Comparison of ENCODE assay signal across 8 cellular contexts in genomic region chr12:80269953-80270552, GRCh38.
A peak's percentile ranks its signal among the peaks of the same experiment; 100 is the strongest.
DNase-seq lines count a peak whose midpoint lies in the region; ATAC-seq, FAIRE-seq and TF ChIP-seq lines count a peak whose summit lies in the region.

No MANE protein-coding gene starts in this region.

- no peak overlapping the region for H3K27ac ChIP-seq in CD4-positive, alpha-beta memory T cell (ENCODE audit: low read depth, low read length)
- no peak overlapping the region for H3K27ac ChIP-seq in sigmoid colon

- DNase-seq in CD4-positive, alpha-beta memory T cell: peak in 3 of 5 donors; percentile 8 to 13 (median 12)
- DNase-seq in Right ventricle myocardium superior: no peak
- no peak for DNase-seq in sigmoid colon
- DNase-seq in activated gamma-delta T cell treated with Interleukin-2 at 50 U/mL for 16 hours: no peak

- H3F3A ChIP-seq in Loucy (ENCODE audit: low read depth): no peaks in the 10 kb centered on the region

- H3K79me2 ChIP-seq in Loucy (ENCODE audit: insufficient read depth, low read length): no peaks in the 10 kb centered on the region

- peaks cover 1 to 2% of the 10 kb centered on the region in 2 donors for H3K27me3 Mint-ChIP-seq in CD4-positive, alpha-beta memory T cell

- no peak overlapping the region for H3K4me3 ChIP-seq in CD4-positive, alpha-beta memory T cell (ENCODE audit: low read length in 2 of 2)
- H3K4me3 ChIP-seq in Loucy (ENCODE audit: low read length, poor library complexity, severe bottlenecking) (no peak overlapping the region), sigmoid colon (peak overlapping the region in 1 of 4 donors; percentile 1)

- H3K9me3 ChIP-seq in CD4-positive, alpha-beta memory T cell (ENCODE audit: control insufficient read depth in 1 of 2, low read length in 2 of 2): no peaks in the 10 kb centered on the region
- H3K9me3 ChIP-seq in Loucy (ENCODE audit: insufficient read depth, low read depth, low read length) (no peaks in the 10 kb centered on the region), sigmoid colon (no peaks in the 10 kb centered on the region)

- 25 to 28% methylated on average over 4 of the region's 4 CpGs for WGBS in sigmoid colon, 2 donors

- POLR2A ChIA-PET in CD4-positive, alpha-beta memory T cell (lab: Charles Lee; ENCODE audit: partially characterized antibody): interaction anchor here (0.6 kb wide), 1 partner anchor 335 kb away, joined by 3 read pairs; the partner anchor contains the start of gene PPP1R12A

- no peaks in the 10 kb centered on the region for H3K36me3 Mint-ChIP-seq in CD4-positive, alpha-beta memory T cell

- TF ChIP-seq CTCF in Loucy (conservative IDR thresholded peaks at IDR 0.05; ENCODE audit: low read length) (peak; percentile 80), sigmoid colon (IDR thresholded peaks at IDR 0.05) (peak; percentile 19 to 63 (median 47))

- FAIRE-seq in TTC549 (lab: Jason Lieb, UNC): peak; percentile 13

- no peaks in the 10 kb centered on the region for H4K20me1 ChIP-seq in Loucy (ENCODE audit: insufficient read depth, low read length, poor library complexity, severe bottlenecking)

- TF ChIP-seq POLR2A in sigmoid colon (IDR thresholded peaks at IDR 0.05): no peak

- no peaks in the 10 kb centered on the region for H3K4me1 Mint-ChIP-seq in CD4-positive, alpha-beta memory T cell

- no peaks in the 10 kb centered on the region for H3K4me1 ChIP-seq in CD4-positive, alpha-beta memory T cell (ENCODE audit: insufficient read depth, low read length)
- H3K4me1 ChIP-seq in Loucy (ENCODE audit: insufficient read depth, low read length, poor library complexity, severe bottlenecking) (no peaks in the 10 kb centered on the region), sigmoid colon (peaks cover 0 to 9% (median 7%) of the 10 kb centered on the region in 4 donors)

- no peak overlapping the region for H3K27ac Mint-ChIP-seq in CD4-positive, alpha-beta memory T cell

- ATAC-seq in GM19438 (IDR thresholded peaks at IDR 0.05; ENCODE audit: low read depth, unreplicated experiment): peak; percentile 78
- ATAC-seq in Right ventricle myocardium superior (ENCODE audit: poor library complexity): peak; percentile 71
- ATAC-seq in GM21825 (IDR thresholded peaks at IDR 0.05; ENCODE audit: unreplicated experiment): no peak

- no peaks in the 10 kb centered on the region for H3K36me3 ChIP-seq in CD4-positive, alpha-beta memory T cell (ENCODE audit: insufficient read depth, low read length)
- H3K36me3 ChIP-seq in Loucy (ENCODE audit: insufficient read depth, low read length) (no peaks in the 10 kb centered on the region), sigmoid colon (no peaks in the 10 kb centered on the region)

- intact Hi-C loops in CD4-positive, alpha-beta memory T cell (cut with micrococcal nuclease): loop anchor here (1.0 kb wide), 2 partner anchors 219 to 383 kb away; no protein-coding TSS in a partner anchor
- intact Hi-C loops in Right ventricle myocardium superior (cut with DNase I) (loop anchor here (5.0 to 10.0 kb wide), 2 partner anchors 73 to 715 kb away; no protein-coding TSS in a partner anchor), sigmoid colon (cut with DNase I) (loop anchor here (5.0 to 10.0 kb wide), 5 partner anchors 73 to 858 kb away; no protein-coding TSS in a partner anchor)

- CTCF ChIA-PET in CD4-positive, alpha-beta memory T cell (lab: Charles Lee; ENCODE audit: partially characterized antibody): interaction anchor here (0.6 to 1.7 kb wide), 6 partner anchors 9 to 441 kb away, joined by 3 to 5 read pairs (median 4); no protein-coding TSS in a partner anchor

- TF ChIP-seq EP300 in sigmoid colon (IDR thresholded peaks at IDR 0.05): no peak

- H2AFZ ChIP-seq in Loucy (ENCODE audit: low read length): no peak overlapping the region

- H3K4me2 ChIP-seq in Loucy (ENCODE audit: low read depth, low read length, poor library complexity, severe bottlenecking): no peak overlapping the region

- no peak overlapping the region for H3K4me3 Mint-ChIP-seq in CD4-positive, alpha-beta memory T cell

- H3K9me2 ChIP-seq in Loucy (replicated peaks; ENCODE audit: low read depth, low read length): no peaks in the 10 kb centered on the region

- no peaks in the 10 kb centered on the region for H3K9me3 Mint-ChIP-seq in CD4-positive, alpha-beta memory T cell

- no peak overlapping the region for H3K9ac ChIP-seq in Loucy (ENCODE audit: low read depth, low read length, poor library complexity, severe bottlenecking)

- no peaks in the 10 kb centered on the region for H3K27me3 ChIP-seq in CD4-positive, alpha-beta memory T cell (ENCODE audit: insufficient read depth, low read length)
- H3K27me3 ChIP-seq in Loucy (ENCODE audit: insufficient read depth, low read length, poor library complexity, severe bottlenecking) (no peaks in the 10 kb centered on the region), sigmoid colon (no peaks in the 10 kb centered on the region)

Comparison
In these comparisons a context has a peak if more than half of its experiments do, and no peak if none do; other contexts are left out.
1. DNase-seq: peak in CD4-positive, alpha-beta memory T cell (3 of 5); none in Right ventricle myocardium superior (single experiment), sigmoid colon (single experiment) and activated gamma-delta T cell treated with Interleukin-2 at 50 U/mL for 16 hours (single experiment).